ENCODE assay signal across 7 cellular contexts in the genomic region with DNA sequence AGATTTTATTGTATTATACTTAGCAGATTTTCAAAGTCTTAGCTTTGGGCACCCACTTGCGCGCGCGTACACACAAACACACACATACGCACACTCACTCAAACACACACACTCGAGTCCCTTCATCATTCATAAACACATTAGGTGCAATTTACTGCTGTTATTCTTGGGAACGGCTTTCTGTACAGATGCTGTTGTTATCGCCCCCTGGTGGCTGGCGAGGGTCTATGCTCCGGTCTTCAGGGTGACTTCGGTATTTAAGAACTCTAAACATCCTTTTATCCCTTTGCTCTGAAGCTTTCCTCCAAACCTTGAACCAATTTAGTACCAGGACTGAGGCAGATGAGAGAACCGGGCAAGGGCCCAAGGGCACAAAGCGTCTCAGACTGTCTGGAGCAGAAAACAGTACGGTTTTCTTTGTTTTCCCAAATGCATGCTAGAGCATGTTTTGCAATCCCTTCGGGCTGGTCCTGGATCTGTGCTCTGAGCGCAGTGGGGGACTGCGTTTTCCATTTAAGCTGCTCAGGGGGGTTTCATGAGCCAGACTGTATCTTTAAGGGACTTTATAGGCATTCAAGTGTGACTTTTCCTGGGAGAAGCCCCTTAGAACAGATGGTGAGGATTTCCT. TPM values are rescaled to one million over a fixed set of nuclear protein-coding genes. Genes with fewer than 3 reads are reported as not detected.
DNase-seq lines count a peak whose midpoint lies in the region; TF ChIP-seq lines count a peak whose summit lies in the region.

No MANE protein-coding gene starts in this region.

- H3K9me2 ChIP-seq in GM23248 (ENCODE audit: insufficient read depth) = no peaks in the 10 kb centered on the region
- H3K9me2 ChIP-seq in MM.1S (replicated peaks; ENCODE audit: insufficient read depth, low read length) = no peaks in the 10 kb centered on the region

- WGBS in GM23248 (ENCODE audit: low coverage in 1 of 2, low lambda C conversion rate in 2 of 2, missing lambda C conversion rate in 2 of 2), 2 experiments = 3 to 4% methylated on average over 17 of the region's 17 CpGs
- WGBS in spleen, 5 donors = 14 to 18% (median 17%) methylated on average over 17 of the region's 17 CpGs

- no peaks in the 10 kb centered on the region for H3K36me3 Mint-ChIP-seq in immature natural killer cell

- no peak for TF ChIP-seq POLR2A in spleen (IDR thresholded peaks at IDR 0.05)

- H3K9ac ChIP-seq in GM23248 (peak overlapping the region; percentile 10), MM.1S (ENCODE audit: low read length) (no peak overlapping the region)

- H3K79me2 ChIP-seq in GM23248 (ENCODE audit: insufficient read depth) (peaks cover 20% of the 10 kb centered on the region), MM.1S (ENCODE audit: low read length) (no peaks in the 10 kb centered on the region)

- peaks cover 0 to 7% (median 0%) of the 10 kb centered on the region in 6 donors for H3K9me3 Mint-ChIP-seq in immature natural killer cell

- peak; percentile 77 for DNase-seq in GM04504 (ENCODE audit: low read depth)
- peak; percentile 85 for DNase-seq in GM23248
- peak; percentile 74 for DNase-seq in MM.1S
- DNase-seq in SW 1271 (lab: John Stamatoyannopoulos, UW) = peak; percentile 21 to 79
- DNase-seq in brain pericyte (ENCODE audit: low read depth, low spot score) = peak; percentile 24
- peak; percentile 15 to 23 (median 16) for DNase-seq in immature natural killer cell
- peak; percentile 81 for DNase-seq in spleen

- H3K9me3 ChIP-seq in GM23248 (ENCODE audit: low read depth) (no peaks in the 10 kb centered on the region), MM.1S (replicated peaks; ENCODE audit: insufficient read depth, low read length) (no peaks in the 10 kb centered on the region), spleen (no peaks in the 10 kb centered on the region)

- H3K27me3 ChIP-seq in GM23248 (replicated peaks; ENCODE audit: insufficient read depth) (no peaks in the 10 kb centered on the region), MM.1S (replicated peaks; ENCODE audit: insufficient read depth, low read length) (peaks cover 11% of the 10 kb centered on the region; the same call in 1 of the 2 replicates), spleen (replicated peaks in 1 of 7) (peaks cover 0 to 81% (median 16%) of the 10 kb centered on the region in 7 donors)

- H3K4me3 Mint-ChIP-seq in immature natural killer cell = peak overlapping the region in 1 of 5 donors; percentile 24

- peaks cover 10 to 23% (median 18%) of the 10 kb centered on the region in 3 donors for H3K27me3 Mint-ChIP-seq in immature natural killer cell (ENCODE audit: low read depth in 3 of 3)

- TF ChIP-seq CTCF in MM.1S (IDR thresholded peaks at IDR 0.05; ENCODE audit: low read length) (peak; percentile 91), spleen (IDR thresholded peaks at IDR 0.05 in 8 of 11, conservative IDR thresholded peaks at IDR 0.05 in 3 of 11) (peak; percentile 39 to 83 (median 74))

- peaks cover 21% of the 10 kb centered on the region for H3F3A ChIP-seq in GM23248 (ENCODE audit: insufficient read depth)
- no peaks in the 10 kb centered on the region for H3F3A ChIP-seq in MM.1S (ENCODE audit: insufficient read depth, low read length)

- H3K4me1 Mint-ChIP-seq in immature natural killer cell = peaks cover 2 to 9% of the 10 kb centered on the region in 2 donors

- H3K27ac ChIP-seq in GM23248 (peak overlapping the region; percentile 34), MM.1S (ENCODE audit: low read length) (no peak overlapping the region), spleen (no peak overlapping the region)

- in situ Hi-C loops in GM23248 (cut with MboI) = loop anchor here (10.0 kb wide), 1 partner anchor 318 kb away; no protein-coding TSS in a partner anchor

- H3K4me2 ChIP-seq in GM23248 (ENCODE audit: unreplicated experiment) = peak overlapping the region; percentile 96
- H3K4me2 ChIP-seq in MM.1S (ENCODE audit: low read depth, low read length) = no peak overlapping the region

- no peaks in the 10 kb centered on the region for H3K36me3 ChIP-seq in GM23248 (ENCODE audit: low read depth)
- H3K36me3 ChIP-seq in MM.1S (replicated peaks; ENCODE audit: insufficient read depth, low read length) = no peaks in the 10 kb centered on the region
- no peaks in the 10 kb centered on the region for H3K36me3 ChIP-seq in spleen

- intact Hi-C loops in spleen (cut with DNase I; ENCODE audit: low total_unique reads) = loop anchor here (5.0 kb wide), 2 partner anchors 315 to 625 kb away; no protein-coding TSS in a partner anchor

- peak overlapping the region; percentile 50 for H3K4me3 ChIP-seq in GM23248
- no peak overlapping the region for H3K4me3 ChIP-seq in MM.1S (ENCODE audit: low read length)
- H3K4me3 ChIP-seq in spleen = no peak overlapping the region

- H3K27ac Mint-ChIP-seq in immature natural killer cell = no peak overlapping the region

- H2AFZ ChIP-seq in GM23248 (peak overlapping the region; percentile 69), MM.1S (ENCODE audit: low read length) (no peak overlapping the region)

- H3K4me1 ChIP-seq in GM23248 (ENCODE audit: insufficient read depth) (peaks cover 38% of the 10 kb centered on the region), MM.1S (ENCODE audit: low read length) (no peaks in the 10 kb centered on the region), spleen (peaks cover 0 to 26% (median 12%) of the 10 kb centered on the region in 6 donors)

- H4K20me1 ChIP-seq in GM23248 (ENCODE audit: insufficient read depth) = no peaks in the 10 kb centered on the region
- no peaks in the 10 kb centered on the region for H4K20me1 ChIP-seq in MM.1S (ENCODE audit: insufficient read depth, low read length)

RNA-seq across cellular contexts. Expression of a gene that starts 1.7 kb away (rescaled TPM):
- 49.4 and 61.9 TPM in 2 replicates for total RNA-seq in GM23248 (2014; rRNA removed; shearing (Covaris generic))
- 98.9 and 100 TPM in 2 replicates for polyA plus RNA-seq in GM23248 (2016; fragmentation: Nextera tagmentation; extraction: Ambion mirVana)
- polyA plus RNA-seq in immature natural killer cell = under 1 TPM in 2 of 3 donors, not detected in 1; 0.47 to 0.90 TPM
- total RNA-seq in spleen = 10 to 100 TPM; 11.1 to 54.0 (median 16.2) TPM
- polyA plus RNA-seq in spleen = 1 to 10 TPM in 1 of 3 donors, under 1 TPM in 2; 0.33 to 2.1 (median 0.77) TPM

Comparison
In these comparisons a context has a peak if more than half of its experiments do, and no peak if none do; other contexts are left out.
1. DNase-seq: peak in every context shown above with its lines; median percentile 85 in GM23248; 81 in spleen; 77 in GM04504; 74 in MM.1S; 50 in SW 1271; 24 in brain pericyte; 16 in immature natural killer cell.
2. RNA of a gene that starts 1.7 kb away (polyA plus RNA-seq): 98.9 to 100 TPM in GM23248; 0.33 to 2.1 TPM in spleen and 0.47 to 0.90 TPM in immature natural killer cell; every median in the first group is over 10 times any median in the second.